1 cellular context compared by ENCODE assay signal in genomic region chr17:2802574-2802973, GRCh38.
TF ChIP-seq lines count a peak whose summit lies in the region.

No MANE protein-coding gene starts in this region.

TF ChIP-seq in K562, 482 proteins besides CTCF, POLR2A, EP300 and RAD21:
- TF ChIP-seq ZFP36 (IDR thresholded peaks at IDR 0.05; ENCODE audit: low read depth, low read length, partially characterized antibody) (peak; percentile 75), CCNT2 (IDR thresholded peaks at IDR 0.05; ENCODE audit: borderline replicate concordance, extremely low read depth, insufficient read length, low read depth, low read length) (no peak)
